In the genomic region with DNA sequence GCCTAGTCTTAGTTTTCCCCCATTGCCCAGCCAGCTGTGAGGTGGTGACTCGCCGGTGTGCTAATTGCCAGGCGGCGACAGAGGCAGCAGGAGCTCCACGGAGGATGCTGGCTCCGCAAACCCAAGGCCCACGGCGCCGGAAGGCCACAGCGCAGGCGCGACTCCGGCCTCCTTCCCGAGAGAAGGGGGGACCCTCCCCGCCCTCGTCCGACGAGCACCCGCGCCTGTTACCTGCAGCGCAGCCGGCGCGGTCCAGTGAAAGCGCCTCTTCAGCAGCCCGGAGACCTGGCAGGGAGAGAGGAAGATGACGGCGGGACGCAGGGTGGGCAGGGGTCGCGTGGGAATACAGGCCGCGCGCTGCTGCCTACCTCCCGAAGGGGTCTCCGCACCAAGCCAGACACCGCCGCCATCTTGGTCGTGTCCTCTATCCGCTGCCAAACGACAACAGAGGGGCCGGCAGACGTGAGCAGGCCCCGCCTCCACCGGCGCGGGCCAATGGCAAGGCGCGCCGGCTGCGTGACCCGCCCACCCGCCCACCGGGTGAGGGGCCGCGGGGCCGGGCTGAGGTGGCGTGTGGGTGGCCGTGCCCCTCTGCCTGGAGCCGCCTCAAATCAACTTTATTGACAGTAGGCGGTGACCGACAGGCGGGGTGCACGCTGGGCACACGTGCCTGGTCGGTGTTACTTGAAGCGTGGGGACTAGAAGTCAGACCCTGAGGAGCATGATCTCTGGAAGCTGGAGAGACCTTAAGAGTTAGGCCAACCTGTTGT, we compare ENCODE assay signal across 1 cellular context.
TF ChIP-seq lines count a peak whose summit lies in the region.

A gene (minus strand): TSS at position 433 of the 770 bp plus-strand sequence. CDS start 23 bp downstream, at position 410.

TF ChIP-seq in HepG2, 621 proteins besides CTCF, POLR2A, EP300 and RAD21 (continued from another document):
- TF ChIP-seq, protein P1, sequence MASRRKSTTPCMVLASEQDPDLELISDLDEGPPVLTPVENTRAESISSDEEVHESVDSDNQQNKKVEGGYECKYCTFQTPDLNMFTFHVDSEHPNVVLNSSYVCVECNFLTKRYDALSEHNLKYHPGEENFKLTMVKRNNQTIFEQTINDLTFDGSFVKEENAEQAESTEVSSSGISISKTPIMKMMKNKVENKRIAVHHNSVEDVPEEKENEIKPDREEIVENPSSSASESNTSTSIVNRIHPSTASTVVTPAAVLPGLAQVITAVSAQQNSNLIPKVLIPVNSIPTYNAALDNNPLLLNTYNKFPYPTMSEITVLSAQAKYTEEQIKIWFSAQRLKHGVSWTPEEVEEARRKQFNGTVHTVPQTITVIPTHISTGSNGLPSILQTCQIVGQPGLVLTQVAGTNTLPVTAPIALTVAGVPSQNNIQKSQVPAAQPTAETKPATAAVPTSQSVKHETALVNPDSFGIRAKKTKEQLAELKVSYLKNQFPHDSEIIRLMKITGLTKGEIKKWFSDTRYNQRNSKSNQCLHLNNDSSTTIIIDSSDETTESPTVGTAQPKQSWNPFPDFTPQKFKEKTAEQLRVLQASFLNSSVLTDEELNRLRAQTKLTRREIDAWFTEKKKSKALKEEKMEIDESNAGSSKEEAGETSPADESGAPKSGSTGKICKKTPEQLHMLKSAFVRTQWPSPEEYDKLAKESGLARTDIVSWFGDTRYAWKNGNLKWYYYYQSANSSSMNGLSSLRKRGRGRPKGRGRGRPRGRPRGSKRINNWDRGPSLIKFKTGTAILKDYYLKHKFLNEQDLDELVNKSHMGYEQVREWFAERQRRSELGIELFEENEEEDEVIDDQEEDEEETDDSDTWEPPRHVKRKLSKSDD (CRISPR knock-in tag; IDR thresholded peaks at IDR 0.05; ENCODE audit: low read depth): peak; percentile 86; the same call in 1 of the 2 replicates
- TF ChIP-seq NCOA1 (CRISPR knock-in tag; IDR thresholded peaks at IDR 0.05) (peak; percentile 68; the same call in 1 of the 2 replicates), ZFX (CRISPR knock-in tag; IDR thresholded peaks at IDR 0.05; ENCODE audit: low read depth) (peak; percentile 94), CHD2 (IDR thresholded peaks at IDR 0.05; ENCODE audit: low read depth, low read length) (no peak), ZNF75D (CRISPR knock-in tag; IDR thresholded peaks at IDR 0.05; ENCODE audit: borderline replicate concordance) (peak; percentile 65; the same call in 1 of the 2 replicates), NCOA5 (CRISPR knock-in tag; IDR thresholded peaks at IDR 0.05) (no peak), SSRP1 (CRISPR knock-in tag; IDR thresholded peaks at IDR 0.05) (no peak), FOXA3 (CRISPR knock-in tag; IDR thresholded peaks at IDR 0.05) (peak; percentile 88), FLYWCH1 (CRISPR knock-in tag; IDR thresholded peaks at IDR 0.05) (0 out of 2 replicates have a peak, but pooled peaks have one; percentile 51), ZNF263 (CRISPR knock-in tag; IDR thresholded peaks at IDR 0.05) (peak; percentile 72), SMARCC2 (IDR thresholded peaks at IDR 0.05) (no peak), HDAC1 (CRISPR knock-in tag; IDR thresholded peaks at IDR 0.05) (peak; percentile 74), ZNF260 (CRISPR knock-in tag; IDR thresholded peaks at IDR 0.05; ENCODE audit: borderline replicate concordance, low read depth) (no peak), ZNF605 (CRISPR knock-in tag; IDR thresholded peaks at IDR 0.05) (peak; percentile 90; the same call in 1 of the 2 replicates), ZNF598 (CRISPR knock-in tag; IDR thresholded peaks at IDR 0.05; ENCODE audit: borderline replicate concordance) (no peak), ZNF589 (CRISPR knock-in tag; conservative IDR thresholded peaks at IDR 0.05) (peak; percentile 82; the same call in 1 of the 2 replicates), YY1 (IDR thresholded peaks at IDR 0.05; ENCODE audit: insufficient read depth, insufficient replicate concordance, low read depth, low read length) (peak; percentile 96), ZNF44 (CRISPR knock-in tag; IDR thresholded peaks at IDR 0.05) (no peak), SP1 (IDR thresholded peaks at IDR 0.05) (no peak), SP1 (CRISPR knock-in tag; IDR thresholded peaks at IDR 0.05) (peak; percentile 67; the same call in 1 of the 2 replicates), NFE2L1 (CRISPR knock-in tag; IDR thresholded peaks at IDR 0.05; ENCODE audit: borderline replicate concordance) (no peak), HMGA1 (CRISPR knock-in tag; conservative IDR thresholded peaks at IDR 0.05) (no peak), STAG1 (CRISPR knock-in tag; IDR thresholded peaks at IDR 0.05) (peak; percentile 29), ZFP82 (CRISPR knock-in tag; IDR thresholded peaks at IDR 0.05; ENCODE audit: borderline replicate concordance) (no peak), NFE2L2 (IDR thresholded peaks at IDR 0.05; ENCODE audit: low read length) (no peak)
- TF ChIP-seq, protein P2, sequence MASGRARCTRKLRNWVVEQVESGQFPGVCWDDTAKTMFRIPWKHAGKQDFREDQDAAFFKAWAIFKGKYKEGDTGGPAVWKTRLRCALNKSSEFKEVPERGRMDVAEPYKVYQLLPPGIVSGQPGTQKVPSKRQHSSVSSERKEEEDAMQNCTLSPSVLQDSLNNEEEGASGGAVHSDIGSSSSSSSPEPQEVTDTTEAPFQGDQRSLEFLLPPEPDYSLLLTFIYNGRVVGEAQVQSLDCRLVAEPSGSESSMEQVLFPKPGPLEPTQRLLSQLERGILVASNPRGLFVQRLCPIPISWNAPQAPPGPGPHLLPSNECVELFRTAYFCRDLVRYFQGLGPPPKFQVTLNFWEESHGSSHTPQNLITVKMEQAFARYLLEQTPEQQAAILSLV (CRISPR knock-in tag; IDR thresholded peaks at IDR 0.05; ENCODE audit: borderline replicate concordance): peak; percentile 62; the same call in 1 of the 2 replicates
- TF ChIP-seq, protein P3, sequence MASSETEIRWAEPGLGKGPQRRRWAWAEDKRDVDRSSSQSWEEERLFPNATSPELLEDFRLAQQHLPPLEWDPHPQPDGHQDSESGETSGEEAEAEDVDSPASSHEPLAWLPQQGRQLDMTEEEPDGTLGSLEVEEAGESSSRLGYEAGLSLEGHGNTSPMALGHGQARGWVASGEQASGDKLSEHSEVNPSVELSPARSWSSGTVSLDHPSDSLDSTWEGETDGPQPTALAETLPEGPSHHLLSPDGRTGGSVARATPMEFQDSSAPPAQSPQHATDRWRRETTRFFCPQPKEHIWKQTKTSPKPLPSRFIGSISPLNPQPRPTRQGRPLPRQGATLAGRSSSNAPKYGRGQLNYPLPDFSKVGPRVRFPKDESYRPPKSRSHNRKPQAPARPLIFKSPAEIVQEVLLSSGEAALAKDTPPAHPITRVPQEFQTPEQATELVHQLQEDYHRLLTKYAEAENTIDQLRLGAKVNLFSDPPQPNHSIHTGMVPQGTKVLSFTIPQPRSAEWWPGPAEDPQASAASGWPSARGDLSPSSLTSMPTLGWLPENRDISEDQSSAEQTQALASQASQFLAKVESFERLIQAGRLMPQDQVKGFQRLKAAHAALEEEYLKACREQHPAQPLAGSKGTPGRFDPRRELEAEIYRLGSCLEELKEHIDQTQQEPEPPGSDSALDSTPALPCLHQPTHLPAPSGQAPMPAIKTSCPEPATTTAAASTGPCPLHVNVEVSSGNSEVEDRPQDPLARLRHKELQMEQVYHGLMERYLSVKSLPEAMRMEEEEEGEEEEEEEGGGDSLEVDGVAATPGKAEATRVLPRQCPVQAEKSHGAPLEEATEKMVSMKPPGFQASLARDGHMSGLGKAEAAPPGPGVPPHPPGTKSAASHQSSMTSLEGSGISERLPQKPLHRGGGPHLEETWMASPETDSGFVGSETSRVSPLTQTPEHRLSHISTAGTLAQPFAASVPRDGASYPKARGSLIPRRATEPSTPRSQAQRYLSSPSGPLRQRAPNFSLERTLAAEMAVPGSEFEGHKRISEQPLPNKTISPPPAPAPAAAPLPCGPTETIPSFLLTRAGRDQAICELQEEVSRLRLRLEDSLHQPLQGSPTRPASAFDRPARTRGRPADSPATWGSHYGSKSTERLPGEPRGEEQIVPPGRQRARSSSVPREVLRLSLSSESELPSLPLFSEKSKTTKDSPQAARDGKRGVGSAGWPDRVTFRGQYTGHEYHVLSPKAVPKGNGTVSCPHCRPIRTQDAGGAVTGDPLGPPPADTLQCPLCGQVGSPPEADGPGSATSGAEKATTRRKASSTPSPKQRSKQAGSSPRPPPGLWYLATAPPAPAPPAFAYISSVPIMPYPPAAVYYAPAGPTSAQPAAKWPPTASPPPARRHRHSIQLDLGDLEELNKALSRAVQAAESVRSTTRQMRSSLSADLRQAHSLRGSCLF (CRISPR knock-in tag; IDR thresholded peaks at IDR 0.05; ENCODE audit: borderline replicate concordance): no peak; the same call in 1 of the 2 replicates
- TF ChIP-seq, protein P4, sequence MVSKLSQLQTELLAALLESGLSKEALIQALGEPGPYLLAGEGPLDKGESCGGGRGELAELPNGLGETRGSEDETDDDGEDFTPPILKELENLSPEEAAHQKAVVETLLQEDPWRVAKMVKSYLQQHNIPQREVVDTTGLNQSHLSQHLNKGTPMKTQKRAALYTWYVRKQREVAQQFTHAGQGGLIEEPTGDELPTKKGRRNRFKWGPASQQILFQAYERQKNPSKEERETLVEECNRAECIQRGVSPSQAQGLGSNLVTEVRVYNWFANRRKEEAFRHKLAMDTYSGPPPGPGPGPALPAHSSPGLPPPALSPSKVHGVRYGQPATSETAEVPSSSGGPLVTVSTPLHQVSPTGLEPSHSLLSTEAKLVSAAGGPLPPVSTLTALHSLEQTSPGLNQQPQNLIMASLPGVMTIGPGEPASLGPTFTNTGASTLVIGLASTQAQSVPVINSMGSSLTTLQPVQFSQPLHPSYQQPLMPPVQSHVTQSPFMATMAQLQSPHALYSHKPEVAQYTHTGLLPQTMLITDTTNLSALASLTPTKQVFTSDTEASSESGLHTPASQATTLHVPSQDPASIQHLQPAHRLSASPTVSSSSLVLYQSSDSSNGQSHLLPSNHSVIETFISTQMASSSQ (IDR thresholded peaks at IDR 0.05; ENCODE audit: low read depth): no peak
- TF ChIP-seq, protein P4 (CRISPR knock-in tag; IDR thresholded peaks at IDR 0.05; ENCODE audit: borderline replicate concordance): peak; percentile 42; the same call in 1 of the 2 replicates
- TF ChIP-seq, protein P5, sequence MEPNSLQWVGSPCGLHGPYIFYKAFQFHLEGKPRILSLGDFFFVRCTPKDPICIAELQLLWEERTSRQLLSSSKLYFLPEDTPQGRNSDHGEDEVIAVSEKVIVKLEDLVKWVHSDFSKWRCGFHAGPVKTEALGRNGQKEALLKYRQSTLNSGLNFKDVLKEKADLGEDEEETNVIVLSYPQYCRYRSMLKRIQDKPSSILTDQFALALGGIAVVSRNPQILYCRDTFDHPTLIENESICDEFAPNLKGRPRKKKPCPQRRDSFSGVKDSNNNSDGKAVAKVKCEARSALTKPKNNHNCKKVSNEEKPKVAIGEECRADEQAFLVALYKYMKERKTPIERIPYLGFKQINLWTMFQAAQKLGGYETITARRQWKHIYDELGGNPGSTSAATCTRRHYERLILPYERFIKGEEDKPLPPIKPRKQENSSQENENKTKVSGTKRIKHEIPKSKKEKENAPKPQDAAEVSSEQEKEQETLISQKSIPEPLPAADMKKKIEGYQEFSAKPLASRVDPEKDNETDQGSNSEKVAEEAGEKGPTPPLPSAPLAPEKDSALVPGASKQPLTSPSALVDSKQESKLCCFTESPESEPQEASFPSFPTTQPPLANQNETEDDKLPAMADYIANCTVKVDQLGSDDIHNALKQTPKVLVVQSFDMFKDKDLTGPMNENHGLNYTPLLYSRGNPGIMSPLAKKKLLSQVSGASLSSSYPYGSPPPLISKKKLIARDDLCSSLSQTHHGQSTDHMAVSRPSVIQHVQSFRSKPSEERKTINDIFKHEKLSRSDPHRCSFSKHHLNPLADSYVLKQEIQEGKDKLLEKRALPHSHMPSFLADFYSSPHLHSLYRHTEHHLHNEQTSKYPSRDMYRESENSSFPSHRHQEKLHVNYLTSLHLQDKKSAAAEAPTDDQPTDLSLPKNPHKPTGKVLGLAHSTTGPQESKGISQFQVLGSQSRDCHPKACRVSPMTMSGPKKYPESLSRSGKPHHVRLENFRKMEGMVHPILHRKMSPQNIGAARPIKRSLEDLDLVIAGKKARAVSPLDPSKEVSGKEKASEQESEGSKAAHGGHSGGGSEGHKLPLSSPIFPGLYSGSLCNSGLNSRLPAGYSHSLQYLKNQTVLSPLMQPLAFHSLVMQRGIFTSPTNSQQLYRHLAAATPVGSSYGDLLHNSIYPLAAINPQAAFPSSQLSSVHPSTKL (CRISPR knock-in tag; IDR thresholded peaks at IDR 0.05): peak; percentile 68
- TF ChIP-seq, protein P6, sequence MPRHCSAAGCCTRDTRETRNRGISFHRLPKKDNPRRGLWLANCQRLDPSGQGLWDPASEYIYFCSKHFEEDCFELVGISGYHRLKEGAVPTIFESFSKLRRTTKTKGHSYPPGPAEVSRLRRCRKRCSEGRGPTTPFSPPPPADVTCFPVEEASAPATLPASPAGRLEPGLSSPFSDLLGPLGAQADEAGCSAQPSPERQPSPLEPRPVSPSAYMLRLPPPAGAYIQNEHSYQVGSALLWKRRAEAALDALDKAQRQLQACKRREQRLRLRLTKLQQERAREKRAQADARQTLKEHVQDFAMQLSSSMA (CRISPR knock-in tag; IDR thresholded peaks at IDR 0.05): peak; percentile 97
